ENCODE assay signal across 28 cellular contexts in the genomic region with DNA sequence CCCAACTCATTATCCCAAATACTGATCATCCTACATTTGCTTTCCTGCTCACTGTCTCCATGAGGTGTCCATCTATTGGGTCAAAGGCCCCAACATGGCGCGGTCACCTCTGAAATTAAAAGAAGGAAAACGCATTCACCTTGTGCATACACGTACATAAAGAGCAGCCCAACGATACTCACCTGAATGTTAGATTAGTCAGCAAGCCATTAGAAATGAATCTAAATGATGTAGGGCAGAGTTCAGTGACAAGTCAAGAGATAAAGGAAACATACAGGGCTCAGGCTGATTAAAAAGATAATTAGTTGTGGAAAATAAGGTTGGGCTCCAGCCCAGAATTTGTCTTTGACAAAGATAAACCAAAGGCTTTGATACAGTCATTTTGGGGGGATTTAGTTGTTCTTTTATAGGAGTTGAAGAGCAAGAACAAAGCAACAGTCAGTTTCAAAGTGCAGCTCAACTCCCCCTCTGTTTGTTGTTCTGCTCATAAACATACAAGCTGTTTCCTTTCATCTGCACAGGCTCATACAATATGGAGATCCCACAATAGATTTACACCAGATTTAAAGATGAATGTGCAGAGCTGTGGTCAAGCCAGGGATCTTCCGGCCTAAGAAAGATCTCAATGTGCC. TPM values are rescaled to one million over a fixed set of nuclear protein-coding genes. Genes with fewer than 3 reads are reported as not detected.
DNase-seq lines count a peak whose midpoint lies in the region; ATAC-seq, FAIRE-seq and TF ChIP-seq lines count a peak whose summit lies in the region.
"Had no signal": no experiment of that assay in that cellular context is flagged by ENCODE, and none has a peak within 500 bp of the region (broad histone marks: within the 10 kb centered on the region; RNA-seq: fewer than 3 reads in every experiment).

No MANE protein-coding gene starts in this region.

- no peak for TF ChIP-seq CTCF in CD8-positive, alpha-beta T cell (IDR thresholded peaks at IDR 0.05)
- TF ChIP-seq CTCF in endothelial cell (IDR thresholded peaks at IDR 0.05; ENCODE audit: unreplicated experiment) = no peak
- no peak for TF ChIP-seq CTCF in esophagus squamous epithelium (IDR thresholded peaks at IDR 0.05)
- no peak for TF ChIP-seq CTCF in WERI-Rb-1 (IDR thresholded peaks at IDR 0.05; ENCODE audit: low read depth, low read length)

- H3K27ac Mint-ChIP-seq in CD8-positive, alpha-beta T cell = peak overlapping the region; percentile 3
- no peak overlapping the region for H3K27ac Mint-ChIP-seq in endothelial cell (ENCODE audit: unreplicated experiment)
- H3K27ac Mint-ChIP-seq: CD14-positive monocyte, IgD-negative memory B cell had no signal

- FAIRE-seq in small intestine (lab: Jason Lieb, UNC) = no peak
- FAIRE-seq: G401.6, HTR-8/SVneo had no signal

- no peaks in the 10 kb centered on the region for H3K4me1 ChIP-seq in CD8-positive, alpha-beta T cell (ENCODE audit: insufficient read depth, low read length)
- H3K4me1 ChIP-seq in small intestine (ENCODE audit: control insufficient read depth in 2 of 2, insufficient read depth in 1 of 2, low read depth in 1 of 2, low read length in 1 of 2) (peaks cover 6 to 11% of the 10 kb centered on the region in 2 donors), esophagus squamous epithelium (peaks cover 0 to 20% (median 4%) of the 10 kb centered on the region in 3 donors)

- CTCF ChIA-PET in CD8-positive, alpha-beta T cell (lab: Charles Lee) = interaction anchor here (0.9 to 2.7 kb wide), 10 partner anchors 12 to 401 kb away, joined by 3 to 10 read pairs (median 4); no protein-coding TSS in a partner anchor

- ATAC-seq in CD8-positive, alpha-beta T cell = no peak
- ATAC-seq: HCT116 had no signal

- POLR2A ChIA-PET in CD8-positive, alpha-beta T cell (lab: Charles Lee) = interaction anchor here (0.8 kb wide), 1 partner anchor 44 kb away, joined by 3 read pairs; no protein-coding TSS in a partner anchor

- H3K27me3 Mint-ChIP-seq in CD8-positive, alpha-beta T cell (ENCODE audit: low read depth) = no peaks in the 10 kb centered on the region
- peaks cover 6% of the 10 kb centered on the region for H3K27me3 Mint-ChIP-seq in endothelial cell (ENCODE audit: unreplicated experiment)
- H3K27me3 Mint-ChIP-seq: IgD-negative memory B cell had no signal

- H3K9me3 Mint-ChIP-seq in CD8-positive, alpha-beta T cell = no peaks in the 10 kb centered on the region
- H3K9me3 Mint-ChIP-seq in endothelial cell (ENCODE audit: unreplicated experiment) = no peaks in the 10 kb centered on the region
- H3K9me3 Mint-ChIP-seq: IgD-negative memory B cell had no signal

- no peak overlapping the region for H3K27ac ChIP-seq in CD8-positive, alpha-beta T cell (ENCODE audit: low read depth, low read length)
- peak overlapping the region; percentile 21 to 28 for H3K27ac ChIP-seq in small intestine (ENCODE audit: low read depth in 1 of 2, low read length in 1 of 2)
- no peak overlapping the region for H3K27ac ChIP-seq in esophagus squamous epithelium
- H3K27ac ChIP-seq in WERI-Rb-1 = no peak overlapping the region
- H3K27ac ChIP-seq: GM23248, SK-N-MC had no signal

- 45 to 77% (median 55%) methylated on average over 6 of the region's 6 CpGs for whole genome bisulfite sequencing in small intestine, 3 donors
- 87 to 96% methylated on average over 6 of the region's 6 CpGs for WGBS in esophagus squamous epithelium, 2 donors

- DNase-seq in CD8-positive, alpha-beta T cell = no peak
- DNase-seq in NCI-H1694 (lab: John Stamatoyannopoulos, UW) (peak; percentile 19), endothelial cell (ENCODE audit: low spot score) (no peak), small intestine (peak; percentile 77), NCI-H345 (lab: John Stamatoyannopoulos, UW) (no peak), esophagus squamous epithelium (lab: John Stamatoyannopoulos, UW) (no peak), RKO (ENCODE audit: low spot score) (no peak), WERI-Rb-1 (no peak)
- DNase-seq: AML-193; COR-L47; GM23248; Karpas-422; MG63; NCI-H1092; NCI-H1436 treated with DMSO at 0.1 percent for 48 hours; NCI-H2081 treated with DMSO at 0.1 percent for 48 hours; NCI-H748 treated with DMSO at 0.1 percent for 48 hours; NK-92 treated with Interleukin-12 subunit alpha and Interleukin-12 subunit beta, amount 100 ng/mL, for 24 hours; OCI-M1; SHP77 had no signal

- no peak overlapping the region for H3K4me3 Mint-ChIP-seq in CD8-positive, alpha-beta T cell
- peak overlapping the region; percentile 45 for H3K4me3 Mint-ChIP-seq in endothelial cell (ENCODE audit: unreplicated experiment)
- H3K4me3 Mint-ChIP-seq: CD14-positive monocyte, IgD-negative memory B cell had no signal

- H3K27me3 ChIP-seq in CD8-positive, alpha-beta T cell (ENCODE audit: insufficient read depth, low read length) = no peaks in the 10 kb centered on the region
- H3K27me3 ChIP-seq in small intestine (ENCODE audit: control insufficient read depth in 2 of 2, insufficient read depth in 2 of 2, low read length in 2 of 2) (no peaks in the 10 kb centered on the region), esophagus squamous epithelium (no peaks in the 10 kb centered on the region), WERI-Rb-1 (ENCODE audit: insufficient read depth, low read depth, severe bottlenecking) (no peaks in the 10 kb centered on the region)
- H3K27me3 ChIP-seq: MG63 had no signal

- H3K36me3 Mint-ChIP-seq in CD8-positive, alpha-beta T cell = peaks cover 78% of the 10 kb centered on the region
- H3K36me3 Mint-ChIP-seq in endothelial cell (ENCODE audit: low read depth, unreplicated experiment) = peaks cover 26% of the 10 kb centered on the region

- intact Hi-C loops in CD8-positive, alpha-beta T cell (cut with DNase I, micrococcal nuclease) = no loop called here
- intact Hi-C loops in esophagus squamous epithelium (cut with DNase I) = no loop called here

- H3K36me3 ChIP-seq in CD8-positive, alpha-beta T cell (ENCODE audit: insufficient read depth, low read length) = peaks cover 34% of the 10 kb centered on the region
- H3K36me3 ChIP-seq in small intestine (ENCODE audit: control insufficient read depth in 2 of 2, insufficient read depth in 2 of 2, low read length in 2 of 2) = peaks cover 10 to 14% of the 10 kb centered on the region in 2 donors
- peaks cover 10 to 96% (median 20%) of the 10 kb centered on the region in 3 donors for H3K36me3 ChIP-seq in esophagus squamous epithelium
- H3K36me3 ChIP-seq in WERI-Rb-1 = peaks cover 55% of the 10 kb centered on the region

- H3K9me3 ChIP-seq in CD8-positive, alpha-beta T cell (ENCODE audit: low read length) = no peaks in the 10 kb centered on the region
- H3K9me3 ChIP-seq in small intestine (ENCODE audit: control insufficient read depth, low read depth) (no peaks in the 10 kb centered on the region), esophagus squamous epithelium (no peaks in the 10 kb centered on the region), WERI-Rb-1 (ENCODE audit: severe bottlenecking) (no peaks in the 10 kb centered on the region)
- H3K9me3 ChIP-seq: MG63 had no signal

- TF ChIP-seq POLR2A in esophagus squamous epithelium (IDR thresholded peaks at IDR 0.05) = no peak

- H3K4me1 Mint-ChIP-seq in CD8-positive, alpha-beta T cell (ENCODE audit: low read depth) = no peaks in the 10 kb centered on the region
- H3K4me1 Mint-ChIP-seq in endothelial cell (ENCODE audit: unreplicated experiment) = peaks cover 25% of the 10 kb centered on the region

- H3K4me3 ChIP-seq in CD8-positive, alpha-beta T cell (ENCODE audit: low read depth, low read length) = no peak overlapping the region
- H3K4me3 ChIP-seq in small intestine (ENCODE audit: low read depth in 1 of 2, low read length in 2 of 2) (no peak overlapping the region), esophagus squamous epithelium (no peak overlapping the region), WERI-Rb-1 (ENCODE audit: low read depth, low read length) (no peak overlapping the region)
- H3K4me3 ChIP-seq: GM23248, MG63, SK-N-MC had no signal

RNA-seq across cellular contexts. Expression of a gene that starts 21.1 kb away (rescaled TPM):
- total RNA-seq in CD8-positive, alpha-beta T cell = not detected
- 6.6 TPM for total RNA-seq in endothelial cell (ENCODE audit: unreplicated experiment)
- polyA plus RNA-seq in small intestine = 1 to 10 TPM in 1 of 3 donors, not detected in 2; 2.3 TPM
- total RNA-seq in esophagus squamous epithelium = 1 to 10 TPM in 2 of 4 donors, under 1 TPM in 2; 0.53 to 3.8 (median 1.5) TPM
- total RNA-seq: NCI-H460, RPMI7951 had no signal
- polyA plus RNA-seq: CD14-positive monocyte, IgD-negative memory B cell had no signal

Comparison
In these comparisons a context has a peak if more than half of its experiments do, and no peak if none do; other contexts are left out.
1. DNase-seq: peak in NCI-H1694 (single experiment) and small intestine (single experiment); none in CD8-positive, alpha-beta T cell (0 of 7), endothelial cell (single experiment), NCI-H345 (single experiment), esophagus squamous epithelium (single experiment), RKO (single experiment) and WERI-Rb-1 (single experiment).
2. H3K27ac ChIP-seq: peak in small intestine (2 of 2); none in CD8-positive, alpha-beta T cell (single experiment), esophagus squamous epithelium (0 of 4) and WERI-Rb-1 (single experiment).